Comparison of ENCODE assay signal across 10 cellular contexts in genomic region chr17:64709481-64709880, GRCh38. TPM values are rescaled to one million over a fixed set of nuclear protein-coding genes. Genes with fewer than 3 reads are reported as not detected.
DNase-seq lines count a peak whose midpoint lies in the region; ATAC-seq and TF ChIP-seq lines count a peak whose summit lies in the region.
"Had no signal": no experiment of that assay in that cellular context is flagged by ENCODE, and none has a peak within 500 bp of the region (broad histone marks: within the 10 kb centered on the region; RNA-seq: fewer than 3 reads in every experiment).

No MANE protein-coding gene starts in this region.

- intact Hi-C loops in psoas muscle (cut with DNase I): no loop called here

- peaks cover 0 to 4% (median 1%) of the 10 kb centered on the region in 3 donors for H3K27me3 ChIP-seq in psoas muscle (ENCODE audit: insufficient read depth in 3 of 3, low read length in 2 of 3)
- H3K27me3 ChIP-seq: MG63 had no signal

- H3K36me3 ChIP-seq in mesodermal cell (ENCODE audit: control insufficient read depth, insufficient read depth, low read length) (no peaks in the 10 kb centered on the region), psoas muscle (ENCODE audit: insufficient read depth in 1 of 2, low read depth in 1 of 2) (no peaks in the 10 kb centered on the region)
- H3K36me3 ChIP-seq: MG63 had no signal

- no peak for TF ChIP-seq CTCF in HFFc6 (IDR thresholded peaks at IDR 0.05)
- no peak for TF ChIP-seq CTCF in psoas muscle (IDR thresholded peaks at IDR 0.05)
- no peak for TF ChIP-seq CTCF in GM10266 (IDR thresholded peaks at IDR 0.05; ENCODE audit: control insufficient read depth, insufficient read depth, low read depth, missing control alignments)

- peak; percentile 50 for DNase-seq in A172 (ENCODE audit: low spot score)
- no peak for DNase-seq in HFFc6
- DNase-seq in activated naive CD8-positive, alpha-beta T cell treated with anti-CD3 and anti-CD28 coated beads, Interleukin-2, amount 10 ng/mL, durations not matched to agents 7 days and 5 days: no peak
- DNase-seq in psoas muscle: no peak
- no peak for DNase-seq in NCI-H1092 treated with DMSO at 0.1 percent for 48 hours (lab: John Stamatoyannopoulos, UW)
- no peak for DNase-seq in GM10266 (ENCODE audit: extremely low spot score)
- no peak for DNase-seq in OCI-M1 (lab: John Stamatoyannopoulos, UW)
- DNase-seq: NCI-H526 treated with DMSO at 0.1 percent for 48 hours had no signal

- ATAC-seq in activated naive CD8-positive, alpha-beta T cell treated with anti-CD3 and anti-CD28 coated beads, Interleukin-2, amount 10 ng/mL, durations not matched to agents 7 days and 5 days (ENCODE audit: low read depth): no peak
- no peak for ATAC-seq in psoas muscle

- 72 to 81% methylated on average over 3 to 4 of the region's 4 CpGs for WGBS in mesodermal cell (ENCODE audit: insufficient coverage in 2 of 2), 2 experiments
- 50 to 63% (median 61%) methylated on average over 4 of the region's 4 CpGs for WGBS in psoas muscle, 3 donors

- H3K27ac ChIP-seq in mesodermal cell (ENCODE audit: low read depth, low read length, severe bottlenecking): peak overlapping the region; percentile 83
- no peak overlapping the region for H3K27ac ChIP-seq in psoas muscle

- H3K36me3 Mint-ChIP-seq in HFFc6 (ENCODE audit: low read depth): peaks cover 8% of the 10 kb centered on the region; the same call in 1 of the 2 replicates
- H3K36me3 Mint-ChIP-seq in activated naive CD8-positive, alpha-beta T cell treated with anti-CD3 and anti-CD28 coated beads, Interleukin-2, amount 10 ng/mL, durations not matched to agents 7 days and 5 days: peaks cover 2% of the 10 kb centered on the region

- H3K9me3 Mint-ChIP-seq in HFFc6: no peaks in the 10 kb centered on the region; the same call in 1 of the 2 replicates
- no peaks in the 10 kb centered on the region for H3K9me3 Mint-ChIP-seq in activated naive CD8-positive, alpha-beta T cell treated with anti-CD3 and anti-CD28 coated beads, Interleukin-2, amount 10 ng/mL, durations not matched to agents 7 days and 5 days

- no peak overlapping the region for H3K4me3 Mint-ChIP-seq in HFFc6
- peak overlapping the region; percentile 65 for H3K4me3 Mint-ChIP-seq in activated naive CD8-positive, alpha-beta T cell treated with anti-CD3 and anti-CD28 coated beads, Interleukin-2, amount 10 ng/mL, durations not matched to agents 7 days and 5 days

- peaks cover 53% of the 10 kb centered on the region for H3K4me1 ChIP-seq in mesodermal cell (ENCODE audit: control insufficient read depth, insufficient read depth, low read length, poor library complexity, severe bottlenecking)
- peaks cover 6% of the 10 kb centered on the region for H3K4me1 ChIP-seq in psoas muscle

- H3K27ac Mint-ChIP-seq in HFFc6: peak overlapping the region; percentile 97
- H3K27ac Mint-ChIP-seq in activated naive CD8-positive, alpha-beta T cell treated with anti-CD3 and anti-CD28 coated beads, Interleukin-2, amount 10 ng/mL, durations not matched to agents 7 days and 5 days: peak overlapping the region; percentile 78

- H3K4me3 ChIP-seq in mesodermal cell (ENCODE audit: extremely low read depth, insufficient read depth, low read length, poor library complexity, severe bottlenecking): no peak overlapping the region
- no peak overlapping the region for H3K4me3 ChIP-seq in psoas muscle
- H3K4me3 ChIP-seq: MG63 had no signal

- H3K27me3 Mint-ChIP-seq in HFFc6 (ENCODE audit: insufficient read depth): peaks cover 4% of the 10 kb centered on the region
- no peaks in the 10 kb centered on the region for H3K27me3 Mint-ChIP-seq in activated naive CD8-positive, alpha-beta T cell treated with anti-CD3 and anti-CD28 coated beads, Interleukin-2, amount 10 ng/mL, durations not matched to agents 7 days and 5 days

- peaks cover 87% of the 10 kb centered on the region for H3K4me1 Mint-ChIP-seq in HFFc6 (ENCODE audit: low read depth)
- peaks cover 68% of the 10 kb centered on the region for H3K4me1 Mint-ChIP-seq in activated naive CD8-positive, alpha-beta T cell treated with anti-CD3 and anti-CD28 coated beads, Interleukin-2, amount 10 ng/mL, durations not matched to agents 7 days and 5 days

- H3K9me3 ChIP-seq in mesodermal cell (ENCODE audit: control insufficient read depth, low read length): no peaks in the 10 kb centered on the region
- no peaks in the 10 kb centered on the region for H3K9me3 ChIP-seq in psoas muscle
- H3K9me3 ChIP-seq: MG63 had no signal

- POLR2A ChIA-PET in activated naive CD8-positive, alpha-beta T cell treated with anti-CD3 and anti-CD28 coated beads, Interleukin-2, amount 10 ng/mL, durations not matched to agents 7 days and 5 days (lab: Charles Lee): interaction anchor here (0.9 to 2.3 kb wide), 6 partner anchors 9 to 563 kb away, joined by 3 to 13 read pairs (median 4); partner anchors contain the start of genes CEP95, DDX5 and SMURF2

RNA-seq across cellular contexts. Expression of gene SMURF2, which starts 47.4 kb away (rescaled TPM):
- total RNA-seq in A172 (2014; rRNA removed; shearing (Covaris generic)): 45.6 and 50.8 TPM in 2 replicates
- 100 to 1,000 TPM in 3 of 6 experiments, 10 to 100 TPM in 3; 92.5 to 206 (median 99.1) TPM for total RNA-seq in HFFc6 (2021; fragmentation: NEBNext Ultra II Directional; extraction: Animal tissue kit (Norgen Biotek cat#: 25700))
- 10 to 100 TPM; 24.9 to 27.0 TPM for total RNA-seq in activated naive CD8-positive, alpha-beta T cell treated with anti-CD3 and anti-CD28 coated beads, Interleukin-2, amount 10 ng/mL, durations not matched to agents 7 days and 5 days
- polyA plus RNA-seq in mesodermal cell (2013, experiment 1 of 2): 177 TPM
- 184 TPM for polyA plus RNA-seq in mesodermal cell (2013, experiment 2 of 2)
- total RNA-seq in psoas muscle: 10 to 100 TPM in 2 of 4 donors, 1 to 10 TPM in 2; 8.3 to 12.0 (median 10.0) TPM
- polyA plus RNA-seq in psoas muscle: 1 to 10 TPM; 4.3 to 6.6 (median 5.6) TPM
